ENCODE assay signal across 38 cellular contexts in genomic region chr12:100388382-100388781, GRCh38. TPM values are rescaled to one million over a fixed set of nuclear protein-coding genes. Genes with fewer than 3 reads are reported as not detected.
"Had no signal": no experiment of that assay in that cellular context is flagged by ENCODE, and none has a peak within 500 bp of the region (broad histone marks: within the 10 kb centered on the region; RNA-seq: fewer than 3 reads in every experiment).

No MANE protein-coding gene starts in this region.

- H3K36me3 ChIP-seq: MG63 had no signal

- H3K9me3 ChIP-seq: MG63 had no signal

- H3K27me3 ChIP-seq: MG63 had no signal

- DNase-seq: Karpas-422, Kasumi-1, MG63, MM.1S, MV-4-11, NCI-H1048, NCI-H1092, NCI-H1092 treated with DMSO at 0.1 percent for 48 hours, NCI-H1105, NCI-H1105 treated with DMSO at 0.1 percent for 48 hours, NCI-H1417, NCI-H1417 treated with DMSO at 0.1 percent for 48 hours, NCI-H1436, NCI-H1436 treated with DMSO at 0.1 percent for 48 hours, NCI-H146, NCI-H1694, NCI-H1694 treated with DMSO at 0.1 percent for 48 hours, NCI-H187, NCI-H187 treated with DMSO at 0.1 percent for 48 hours, NCI-H1930, NCI-H2029, NCI-H2029 treated with DMSO at 0.1 percent for 48 hours, NCI-H2081, NCI-H2081 treated with DMSO at 0.1 percent for 48 hours, NCI-H2107, NCI-H2171, NCI-H2171 treated with DMSO at 0.1 percent for 48 hours, NCI-H2227 treated with DMSO at 0.1 percent for 48 hours, NCI-H226, NCI-H345, NCI-H446, NCI-H446 treated with DMSO at 0.1 percent for 48 hours, NCI-H510A, NCI-H510A treated with DMSO at 0.1 percent for 48 hours had no signal

- H3K4me3 ChIP-seq: MG63 had no signal

RNA-seq across cellular contexts. Expression of gene SLC17A8, which starts 31.5 kb away (rescaled TPM):
- total RNA-seq: LHCN-M2, M059J, MCF 10A, NCI-H460 had no signal
